11 cellular contexts compared by ENCODE assay signal in the genomic region with DNA sequence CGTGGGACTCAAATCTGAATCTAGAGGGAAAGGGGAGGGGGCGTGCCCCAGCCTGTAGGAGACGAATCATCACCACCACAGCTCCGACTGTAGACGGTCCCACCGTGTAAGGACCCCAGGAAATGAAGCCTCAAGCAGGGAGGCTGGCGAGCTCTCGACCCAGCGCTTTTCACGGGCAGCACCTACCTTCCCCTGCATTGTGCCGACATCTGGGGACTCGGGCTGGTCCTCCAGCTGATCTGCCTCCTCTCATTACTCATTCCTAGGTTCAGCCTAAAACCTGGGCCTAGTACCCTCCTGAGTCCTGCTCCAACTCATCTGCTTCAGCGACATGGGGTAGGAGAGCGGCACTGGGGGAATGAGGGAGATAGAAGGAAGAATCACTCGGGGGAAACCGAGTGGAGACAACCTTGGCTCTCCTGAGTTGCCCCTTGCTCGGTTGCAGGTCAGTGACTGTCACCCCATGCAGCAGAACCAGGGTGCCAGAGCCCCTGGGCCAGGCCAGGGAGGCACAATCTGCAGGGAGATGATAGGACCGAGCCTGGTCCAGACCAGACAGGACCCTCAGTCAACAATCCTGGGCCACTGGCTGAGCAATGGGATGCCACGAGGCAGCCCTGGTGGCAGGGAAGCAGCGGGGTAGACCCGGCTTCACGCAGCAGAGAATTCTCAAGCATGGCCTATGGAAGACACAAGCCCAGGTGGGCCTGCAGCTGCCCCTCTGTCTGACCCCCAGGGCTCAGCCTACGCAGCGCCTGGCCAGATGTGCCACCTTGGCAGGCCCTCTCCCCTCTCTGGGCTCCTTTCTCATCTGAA. TPM values are rescaled to one million over a fixed set of nuclear protein-coding genes. Genes with fewer than 3 reads are reported as not detected.
A peak's percentile ranks its signal among the peaks of the same experiment; 100 is the strongest.
DNase-seq lines count a peak whose midpoint lies in the region; ATAC-seq and TF ChIP-seq lines count a peak whose summit lies in the region.
"Had no signal": no experiment of that assay in that cellular context is flagged by ENCODE, and none has a peak within 500 bp of the region (broad histone marks: within the 10 kb centered on the region; RNA-seq: fewer than 3 reads in every experiment).

No MANE protein-coding gene starts in this region.

- peak overlapping the region; percentile 66 for H3K4me3 Mint-ChIP-seq in osteocyte (ENCODE audit: unreplicated experiment)

- H3K36me3 ChIP-seq in BJ (ENCODE audit: control insufficient read depth, insufficient read depth, low read length) (peaks cover 9% of the 10 kb centered on the region), RWPE2 (ENCODE audit: low read depth) (0 out of 2 replicates have a peak, but pooled peaks cover 5% of the 10 kb centered on the region)

- H3K9me3 ChIP-seq in RWPE2 (ENCODE audit: severe bottlenecking) = no peaks in the 10 kb centered on the region

- H3K36me3 Mint-ChIP-seq in osteocyte (ENCODE audit: unreplicated experiment) = no peaks in the 10 kb centered on the region

- H3K4me1 Mint-ChIP-seq in osteocyte (ENCODE audit: unreplicated experiment) = peaks cover 89% of the 10 kb centered on the region

- peak overlapping the region; percentile 94 for H3K27ac Mint-ChIP-seq in osteocyte (ENCODE audit: unreplicated experiment)

- TF ChIP-seq CTCF in BJ (IDR thresholded peaks at IDR 0.05; ENCODE audit: insufficient read depth, low read depth, low read length) = no peak
- TF ChIP-seq CTCF in RWPE2 (IDR thresholded peaks at IDR 0.05; ENCODE audit: poor library complexity, severe bottlenecking) = no peak
- TF ChIP-seq CTCF in fibroblast of the aortic adventitia (IDR thresholded peaks at IDR 0.05; ENCODE audit: insufficient read depth, low read length) = no peak
- no peak for TF ChIP-seq CTCF in osteocyte (IDR thresholded peaks at IDR 0.05)

- ATAC-seq in RWPE2 (ENCODE audit: low read depth) (no peak), GM21367 (IDR thresholded peaks at IDR 0.05; ENCODE audit: unreplicated experiment) (no peak), HG03439 (IDR thresholded peaks at IDR 0.05; ENCODE audit: unreplicated experiment) (no peak)

- no peak for DNase-seq in BJ (ENCODE audit: low read depth)
- no peak for DNase-seq in RWPE2 (ENCODE audit: low spot score)
- DNase-seq in fibroblast of the aortic adventitia (ENCODE audit: low read depth) = no peak
- no peak for DNase-seq in osteocyte (ENCODE audit: extremely low spot score, unreplicated experiment)
- DNase-seq in NCI-H1694 (lab: John Stamatoyannopoulos, UW) = no peak
- DNase-seq in OCI-M1 (lab: John Stamatoyannopoulos, UW) = no peak
- DNase-seq: effector CD4-positive, alpha-beta T cell; GDM1 had no signal

- no peaks in the 10 kb centered on the region for H3K9me3 Mint-ChIP-seq in osteocyte (ENCODE audit: unreplicated experiment)

- H3K27me3 ChIP-seq in BJ (ENCODE audit: control insufficient read depth, insufficient read depth, low read length) (no peaks in the 10 kb centered on the region), RWPE2 (ENCODE audit: insufficient read depth, poor library complexity, severe bottlenecking) (no peaks in the 10 kb centered on the region)

- POLR2A ChIA-PET in BJ (lab: Charles Lee) = no interaction called here

- H3K4me1 ChIP-seq in RWPE2 (ENCODE audit: insufficient read depth, poor library complexity, severe bottlenecking) = peaks cover 57% of the 10 kb centered on the region

- CTCF ChIA-PET in BJ (lab: Yijun Ruan, JAX) = interaction anchor here (0.5 to 3.4 kb wide), 6 partner anchors 15 to 134 kb away, joined by 3 to 22 read pairs (median 3); no protein-coding TSS in a partner anchor

- H3K27me3 Mint-ChIP-seq in osteocyte (ENCODE audit: unreplicated experiment) = no peaks in the 10 kb centered on the region

- H3K4me3 ChIP-seq in BJ (ENCODE audit: low read depth, low read length) (peak overlapping the region; percentile 20), RWPE2 (ENCODE audit: severe bottlenecking) (no peak overlapping the region), fibroblast of the aortic adventitia (ENCODE audit: low read depth, low read length) (peak overlapping the region; percentile 38)

- H3K27ac ChIP-seq in RWPE2 (ENCODE audit: poor library complexity, severe bottlenecking) = peak overlapping the region; percentile 94

RNA-seq across cellular contexts. Expression of gene BCAR1, which starts 0.8 kb away (rescaled TPM):
- polyA plus RNA-seq in BJ (2011; rRNA removed) = 28.9 and 57.3 TPM in 2 replicates
- polyA minus RNA-seq in BJ (2011; rRNA and poly(A)+ RNA removed) = 26.4 and 33.4 TPM in 2 replicates
- total RNA-seq in fibroblast of the aortic adventitia (ENCODE audit: low replicate concordance) = 26.9 and 33.4 TPM in 2 replicates
- total RNA-seq in osteocyte = 126 and 138 TPM in 2 replicates

RNA-seq across cellular contexts. Expression of gene CTRB1, which starts 33.5 kb away (rescaled TPM):
- polyA plus RNA-seq in BJ (2011; rRNA removed) = not detected in 2 replicates
- polyA minus RNA-seq in BJ (2011; rRNA and poly(A)+ RNA removed) = not detected in 2 replicates
- total RNA-seq in fibroblast of the aortic adventitia (ENCODE audit: low replicate concordance) (not detected in 2 replicates), osteocyte (not detected in 2 replicates)
- total RNA-seq: RPMI7951 had no signal

RNA-seq across cellular contexts. Expression of gene CTRB2, which starts 45.3 kb away (rescaled TPM):
- not detected in 2 replicates for polyA plus RNA-seq in BJ (2011; rRNA removed)
- polyA minus RNA-seq in BJ (2011; rRNA and poly(A)+ RNA removed) = not detected in 2 replicates
- total RNA-seq in fibroblast of the aortic adventitia (ENCODE audit: low replicate concordance) (not detected in 2 replicates), osteocyte (not detected in 2 replicates)
- total RNA-seq: RPMI7951 had no signal
